In genomic region chr6:170583736-170584180, GRCh38 we compare ENCODE assay signal across 8 cellular contexts. TPM values are rescaled to one million over a fixed set of nuclear protein-coding genes. Genes with fewer than 3 reads are reported as not detected.
DNase-seq lines count a peak whose midpoint lies in the region; ATAC-seq and TF ChIP-seq lines count a peak whose summit lies in the region.

No MANE protein-coding gene starts in this region.

- H3K36me3 ChIP-seq in ES-I3 (ENCODE audit: insufficient read depth, low read length) = peaks cover 8% of the 10 kb centered on the region
- H3K36me3 ChIP-seq in left lung = peaks cover 0 to 45% of the 10 kb centered on the region in 2 donors
- H3K36me3 ChIP-seq in transverse colon = peaks cover 0 to 12% (median 0%) of the 10 kb centered on the region in 4 donors

- H3K9ac ChIP-seq in ES-I3 (ENCODE audit: low read depth, low read length) = peak overlapping the region; percentile 99

- ATAC-seq in HG02870 (IDR thresholded peaks at IDR 0.05; ENCODE audit: unreplicated experiment) = peak; percentile 2
- no peak for ATAC-seq in left lung
- no peak for ATAC-seq in GM19397 (IDR thresholded peaks at IDR 0.05; ENCODE audit: unreplicated experiment)
- ATAC-seq in HG03039 (IDR thresholded peaks at IDR 0.05; ENCODE audit: unreplicated experiment) = no peak

- no peak for TF ChIP-seq EP300 in transverse colon (IDR thresholded peaks at IDR 0.05; ENCODE audit: low read depth)

- H3K9me3 ChIP-seq in ES-I3 (ENCODE audit: control insufficient read depth, insufficient read depth, low read length) = 0 out of 2 replicates have a peak, but pooled peaks cover 2% of the 10 kb centered on the region
- no peaks in the 10 kb centered on the region for H3K9me3 ChIP-seq in left lung
- no peaks in the 10 kb centered on the region for H3K9me3 ChIP-seq in transverse colon

- H3K27me3 ChIP-seq in left lung (no peaks in the 10 kb centered on the region), transverse colon (no peaks in the 10 kb centered on the region)

- H3K4me3 ChIP-seq in left lung = peak overlapping the region; percentile 86 to 98
- peak overlapping the region; percentile 87 to 99 (median 94) for H3K4me3 ChIP-seq in transverse colon

- intact Hi-C loops in left lung (cut with DNase I) (no loop called here), transverse colon (cut with DNase I; ENCODE audit: low total_unique reads) (no loop called here)

- peak overlapping the region; percentile 78 to 94 for H3K27ac ChIP-seq in left lung
- H3K27ac ChIP-seq in transverse colon = peak overlapping the region; percentile 92 to 95 (median 94)

- no peak for TF ChIP-seq POLR2A in transverse colon (IDR thresholded peaks at IDR 0.05)

- DNase-seq in amniotic epithelial cell (ENCODE audit: low read depth) (peak; percentile 6), left lung (no peak), transverse colon (no peak), mesenteric fat pad (ENCODE audit: low spot score) (no peak)

- WGBS in transverse colon (ENCODE audit: low coverage in 1 of 2), 2 donors = 1 to 3% methylated on average over 7 to 12 of the region's 12 CpGs

- H3K4me1 ChIP-seq in ES-I3 (ENCODE audit: insufficient read depth, low read length) (no peaks in the 10 kb centered on the region), left lung (peaks cover 8 to 19% of the 10 kb centered on the region in 2 donors), transverse colon (peaks cover 6 to 17% (median 14%) of the 10 kb centered on the region in 4 donors)

- TF ChIP-seq CTCF in left lung (IDR thresholded peaks at IDR 0.05) (peak in 1 of 2 donors; percentile 24), transverse colon (IDR thresholded peaks at IDR 0.05) (peak in 1 of 5 experiments; percentile 20)

- in situ Hi-C loops in transverse colon (cut with MboI; ENCODE audit: low pct_ligation_motif_present in 1 of 4, low pct_unique_long_range_greater_than_20kb in 1 of 4, low sequenced_read_pairs in 3 of 4) = no loop called here

RNA-seq across cellular contexts. Expression of gene PDCD2, which starts 0.7 kb away (rescaled TPM):
- total RNA-seq in left lung = 10 to 100 TPM; 39.7 to 60.4 TPM
- total RNA-seq in transverse colon = 10 to 100 TPM; 38.0 to 82.4 (median 62.6) TPM
- 54.1 TPM for total RNA-seq in mesenteric fat pad

RNA-seq across cellular contexts. Expression of gene TBP, which starts 29.6 kb away (rescaled TPM):
- total RNA-seq in left lung (10 to 100 TPM in 1 of 2 donors, 1 to 10 TPM in 1; 9.0 to 12.9 TPM), transverse colon (10 to 100 TPM in 3 of 4 donors, 1 to 10 TPM in 1; 7.5 to 17.7 (median 12.3) TPM), mesenteric fat pad (10.6 TPM)

RNA-seq across cellular contexts. Expression of gene PSMB1, which starts 30.7 kb away (rescaled TPM):
- total RNA-seq in left lung (100 to 1,000 TPM; 111 to 173 TPM), transverse colon (100 to 1,000 TPM in 2 of 4 donors, 10 to 100 TPM in 2; 39.2 to 152 (median 83.4) TPM), mesenteric fat pad (142 TPM)
